1 cellular context compared by ENCODE assay signal in genomic region chr16:1914759-1915387, GRCh38.
TF ChIP-seq lines count a peak whose summit lies in the region.

No MANE protein-coding gene starts in this region.

TF ChIP-seq in HepG2, 621 proteins besides CTCF, POLR2A, EP300 and RAD21:
- TF ChIP-seq ZNF263 (CRISPR knock-in tag; IDR thresholded peaks at IDR 0.05) = 0 out of 2 replicates have a peak, but pooled peaks have one; percentile 43
- TF ChIP-seq ZNF12 (CRISPR knock-in tag; IDR thresholded peaks at IDR 0.05) = no peak
TF ChIP-seq in HepG2: peak in this region for 1.
